In genomic region chr16:70656065-70656711, GRCh38 we compare ENCODE assay signal across 27 cellular contexts. TPM values are rescaled to one million over a fixed set of nuclear protein-coding genes. Genes with fewer than 3 reads are reported as not detected.
"Had no signal": no experiment of that assay in that cellular context is flagged by ENCODE, and none has a peak within 500 bp of the region (broad histone marks: within the 10 kb centered on the region; RNA-seq: fewer than 3 reads in every experiment).

No MANE protein-coding gene starts in this region.

- DNase-seq: hippocampal formation; kidney glomerular epithelial cell; left cardiac atrium; left lung; mesendoderm; midbrain; mucosa of descending colon; naive thymus-derived CD4-positive, alpha-beta T cell; nucleus accumbens; stimulated activated CD4-positive, alpha-beta T cell treated with anti-CD3 and anti-CD28 coated beads, Interleukin-1b, Interleukin-23, amount 100 ng/mL, for 48 hours; stimulated activated CD4-positive, alpha-beta T cell treated with anti-CD3 and anti-CD28 coated beads, Interleukin-2, amount 100 ng/mL, for 48 hours; stimulated activated CD4-positive, alpha-beta T cell treated with anti-CD3 and anti-CD28 coated beads, Interleukin-4, amount 100 ng/mL, for 4 hours; stimulated activated CD8-positive, alpha-beta memory T cell treated with anti-CD3 and anti-CD28 coated beads, Interleukin-4, amount 100 ng/mL, for 48 hours; stimulated activated naive CD8-positive, alpha-beta T cell treated with anti-CD3 and anti-CD28 coated beads, Interleukin-15, Interleukin-2, amounts not matched to agents 100 U/mL and 50 U/mL, for 24 hours; testis; thyroid gland; transverse colon had no signal

- H3K9me3 ChIP-seq: left lung, mucosa of descending colon, stomach, testis, thyroid gland, transverse colon, vagina had no signal

- H2AFZ ChIP-seq: parathyroid adenoma had no signal

- ATAC-seq: left cardiac atrium; left lung; mucosa of descending colon; naive thymus-derived CD4-positive, alpha-beta T cell; natural killer cell treated with Interleukin-12 subunit alpha and Interleukin-12 subunit beta and Interleukin-15 and Interleukin-18, amount 100 ng/mL, for 72 hours; right cardiac atrium; stimulated activated memory B cell treated with anti-CD40 and anti-IgM and Interleukin-4, amounts not matched to agents 10 μg/mL and 1 μg/mL and 100 μg/mL, for 72 hours; stimulated activated naive CD8-positive, alpha-beta T cell treated with anti-CD3 and anti-CD28 coated beads, Interleukin-15, Interleukin-2, amounts not matched to agents 100 U/mL and 50 U/mL, for 24 hours had no signal

- H3K27me3 ChIP-seq: left lung, stomach, testis, thyroid gland, transverse colon, vagina had no signal

- H3K79me2 ChIP-seq: parathyroid adenoma had no signal

- H3K4me3 ChIP-seq: left lung, lung, mucosa of descending colon, smooth muscle cell, stomach, testis, thyroid gland, transverse colon, vagina had no signal

- FAIRE-seq: keratinocyte had no signal

- H3K4me2 ChIP-seq: smooth muscle cell had no signal

- H3K4me1 ChIP-seq: parathyroid adenoma had no signal

- H3K36me3 ChIP-seq: left lung, stomach, thyroid gland, transverse colon, vagina had no signal

- H3K27ac ChIP-seq: left lung, parathyroid adenoma, stomach, testis, thyroid gland, transverse colon, vagina had no signal

RNA-seq across cellular contexts. Expression of gene IL34, which starts 9.8 kb away (rescaled TPM):
- total RNA-seq: progenitor cell of endocrine pancreas, smooth muscle cell had no signal
- polyA plus RNA-seq: naive thymus-derived CD4-positive, alpha-beta T cell had no signal

RNA-seq across cellular contexts. Expression of gene MTSS2, which starts 29.7 kb away (rescaled TPM):
- polyA plus RNA-seq: naive thymus-derived CD4-positive, alpha-beta T cell had no signal
